1 cellular context compared by ENCODE assay signal in genomic region chr1:109493805-109494539, GRCh38.
TF ChIP-seq lines count a peak whose summit lies in the region.

A gene with protein sequence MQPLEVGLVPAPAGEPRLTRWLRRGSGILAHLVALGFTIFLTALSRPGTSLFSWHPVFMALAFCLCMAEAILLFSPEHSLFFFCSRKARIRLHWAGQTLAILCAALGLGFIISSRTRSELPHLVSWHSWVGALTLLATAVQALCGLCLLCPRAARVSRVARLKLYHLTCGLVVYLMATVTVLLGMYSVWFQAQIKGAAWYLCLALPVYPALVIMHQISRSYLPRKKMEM (plus strand): TSS chr1:109494094. CDS start chr1:109494140, 46 bp downstream.

TF ChIP-seq in HEK293, 187 proteins besides CTCF, POLR2A, EP300 and RAD21 (continued from another document and continues in another):
- no peak for TF ChIP-seq PRDM2 (tag by site-specific recombination; IDR thresholded peaks at IDR 0.05; ENCODE audit: borderline replicate concordance)
- no peak for TF ChIP-seq ZNF830 (tag by site-specific recombination; IDR thresholded peaks at IDR 0.05; ENCODE audit: low read depth)
- no peak for TF ChIP-seq BCL11B (tag by site-specific recombination; IDR thresholded peaks at IDR 0.05; ENCODE audit: low read depth)
- TF ChIP-seq, protein P1, sequence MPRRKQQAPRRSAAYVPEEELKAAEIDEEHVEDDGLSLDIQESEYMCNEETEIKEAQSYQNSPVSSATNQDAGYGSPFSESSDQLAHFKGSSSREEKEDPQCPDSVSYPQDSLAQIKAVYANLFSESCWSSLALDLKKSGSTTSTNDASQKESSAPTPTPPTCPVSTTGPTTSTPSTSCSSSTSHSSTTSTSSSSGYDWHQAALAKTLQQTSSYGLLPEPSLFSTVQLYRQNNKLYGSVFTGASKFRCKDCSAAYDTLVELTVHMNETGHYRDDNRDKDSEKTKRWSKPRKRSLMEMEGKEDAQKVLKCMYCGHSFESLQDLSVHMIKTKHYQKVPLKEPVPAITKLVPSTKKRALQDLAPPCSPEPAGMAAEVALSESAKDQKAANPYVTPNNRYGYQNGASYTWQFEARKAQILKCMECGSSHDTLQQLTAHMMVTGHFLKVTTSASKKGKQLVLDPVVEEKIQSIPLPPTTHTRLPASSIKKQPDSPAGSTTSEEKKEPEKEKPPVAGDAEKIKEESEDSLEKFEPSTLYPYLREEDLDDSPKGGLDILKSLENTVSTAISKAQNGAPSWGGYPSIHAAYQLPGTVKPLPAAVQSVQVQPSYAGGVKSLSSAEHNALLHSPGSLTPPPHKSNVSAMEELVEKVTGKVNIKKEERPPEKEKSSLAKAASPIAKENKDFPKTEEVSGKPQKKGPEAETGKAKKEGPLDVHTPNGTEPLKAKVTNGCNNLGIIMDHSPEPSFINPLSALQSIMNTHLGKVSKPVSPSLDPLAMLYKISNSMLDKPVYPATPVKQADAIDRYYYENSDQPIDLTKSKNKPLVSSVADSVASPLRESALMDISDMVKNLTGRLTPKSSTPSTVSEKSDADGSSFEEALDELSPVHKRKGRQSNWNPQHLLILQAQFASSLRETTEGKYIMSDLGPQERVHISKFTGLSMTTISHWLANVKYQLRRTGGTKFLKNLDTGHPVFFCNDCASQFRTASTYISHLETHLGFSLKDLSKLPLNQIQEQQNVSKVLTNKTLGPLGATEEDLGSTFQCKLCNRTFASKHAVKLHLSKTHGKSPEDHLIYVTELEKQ (tag by site-specific recombination; IDR thresholded peaks at IDR 0.05; ENCODE audit: borderline replicate concordance): no peak
- TF ChIP-seq ZNF169 (tag by site-specific recombination; IDR thresholded peaks at IDR 0.05): no peak
- no peak for TF ChIP-seq ZNF266 (tag by site-specific recombination; IDR thresholded peaks at IDR 0.05; ENCODE audit: low read depth)
- peak; percentile 18; the same call in 1 of the 2 replicates for TF ChIP-seq BCL11A (tag by site-specific recombination; IDR thresholded peaks at IDR 0.05; ENCODE audit: low read depth)
- TF ChIP-seq, protein P2, sequence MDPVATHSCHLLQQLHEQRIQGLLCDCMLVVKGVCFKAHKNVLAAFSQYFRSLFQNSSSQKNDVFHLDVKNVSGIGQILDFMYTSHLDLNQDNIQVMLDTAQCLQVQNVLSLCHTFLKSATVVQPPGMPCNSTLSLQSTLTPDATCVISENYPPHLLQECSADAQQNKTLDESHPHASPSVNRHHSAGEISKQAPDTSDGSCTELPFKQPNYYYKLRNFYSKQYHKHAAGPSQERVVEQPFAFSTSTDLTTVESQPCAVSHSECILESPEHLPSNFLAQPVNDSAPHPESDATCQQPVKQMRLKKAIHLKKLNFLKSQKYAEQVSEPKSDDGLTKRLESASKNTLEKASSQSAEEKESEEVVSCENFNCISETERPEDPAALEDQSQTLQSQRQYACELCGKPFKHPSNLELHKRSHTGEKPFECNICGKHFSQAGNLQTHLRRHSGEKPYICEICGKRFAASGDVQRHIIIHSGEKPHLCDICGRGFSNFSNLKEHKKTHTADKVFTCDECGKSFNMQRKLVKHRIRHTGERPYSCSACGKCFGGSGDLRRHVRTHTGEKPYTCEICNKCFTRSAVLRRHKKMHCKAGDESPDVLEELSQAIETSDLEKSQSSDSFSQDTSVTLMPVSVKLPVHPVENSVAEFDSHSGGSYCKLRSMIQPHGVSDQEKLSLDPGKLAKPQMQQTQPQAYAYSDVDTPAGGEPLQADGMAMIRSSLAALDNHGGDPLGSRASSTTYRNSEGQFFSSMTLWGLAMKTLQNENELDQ (tag by site-specific recombination; IDR thresholded peaks at IDR 0.05; ENCODE audit: low read depth): no peak
- TF ChIP-seq, protein P3, sequence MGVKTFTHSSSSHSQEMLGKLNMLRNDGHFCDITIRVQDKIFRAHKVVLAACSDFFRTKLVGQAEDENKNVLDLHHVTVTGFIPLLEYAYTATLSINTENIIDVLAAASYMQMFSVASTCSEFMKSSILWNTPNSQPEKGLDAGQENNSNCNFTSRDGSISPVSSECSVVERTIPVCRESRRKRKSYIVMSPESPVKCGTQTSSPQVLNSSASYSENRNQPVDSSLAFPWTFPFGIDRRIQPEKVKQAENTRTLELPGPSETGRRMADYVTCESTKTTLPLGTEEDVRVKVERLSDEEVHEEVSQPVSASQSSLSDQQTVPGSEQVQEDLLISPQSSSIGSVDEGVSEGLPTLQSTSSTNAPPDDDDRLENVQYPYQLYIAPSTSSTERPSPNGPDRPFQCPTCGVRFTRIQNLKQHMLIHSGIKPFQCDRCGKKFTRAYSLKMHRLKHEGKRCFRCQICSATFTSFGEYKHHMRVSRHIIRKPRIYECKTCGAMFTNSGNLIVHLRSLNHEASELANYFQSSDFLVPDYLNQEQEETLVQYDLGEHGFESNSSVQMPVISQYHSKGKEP (tag by site-specific recombination; IDR thresholded peaks at IDR 0.05): peak; percentile 55
- peak; percentile 93 for TF ChIP-seq ZEB2 (tag by site-specific recombination; IDR thresholded peaks at IDR 0.05)
- peak; percentile 100 for TF ChIP-seq ZNF2 (tag by site-specific recombination; IDR thresholded peaks at IDR 0.05)
- peak; percentile 88 for TF ChIP-seq ZBTB20 (tag by site-specific recombination; IDR thresholded peaks at IDR 0.05)
- TF ChIP-seq ZNF426 (tag by site-specific recombination; IDR thresholded peaks at IDR 0.05): no peak
- no peak for TF ChIP-seq ZNF148 (tag by site-specific recombination; IDR thresholded peaks at IDR 0.05; ENCODE audit: borderline replicate concordance)
- TF ChIP-seq, protein P4, sequence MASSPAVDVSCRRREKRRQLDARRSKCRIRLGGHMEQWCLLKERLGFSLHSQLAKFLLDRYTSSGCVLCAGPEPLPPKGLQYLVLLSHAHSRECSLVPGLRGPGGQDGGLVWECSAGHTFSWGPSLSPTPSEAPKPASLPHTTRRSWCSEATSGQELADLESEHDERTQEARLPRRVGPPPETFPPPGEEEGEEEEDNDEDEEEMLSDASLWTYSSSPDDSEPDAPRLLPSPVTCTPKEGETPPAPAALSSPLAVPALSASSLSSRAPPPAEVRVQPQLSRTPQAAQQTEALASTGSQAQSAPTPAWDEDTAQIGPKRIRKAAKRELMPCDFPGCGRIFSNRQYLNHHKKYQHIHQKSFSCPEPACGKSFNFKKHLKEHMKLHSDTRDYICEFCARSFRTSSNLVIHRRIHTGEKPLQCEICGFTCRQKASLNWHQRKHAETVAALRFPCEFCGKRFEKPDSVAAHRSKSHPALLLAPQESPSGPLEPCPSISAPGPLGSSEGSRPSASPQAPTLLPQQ (tag by site-specific recombination; IDR thresholded peaks at IDR 0.05): peak; percentile 75
- TF ChIP-seq GLI4 (tag by site-specific recombination; IDR thresholded peaks at IDR 0.05): no peak
- no peak for TF ChIP-seq ZNF596 (tag by site-specific recombination; IDR thresholded peaks at IDR 0.05)
- TF ChIP-seq ZNF658 (tag by site-specific recombination; IDR thresholded peaks at IDR 0.05): no peak
- TF ChIP-seq ZNF785 (tag by site-specific recombination; IDR thresholded peaks at IDR 0.05): no peak
- TF ChIP-seq ZFP41 (tag by site-specific recombination; IDR thresholded peaks at IDR 0.05; ENCODE audit: borderline replicate concordance): no peak
- TF ChIP-seq, protein P5, sequence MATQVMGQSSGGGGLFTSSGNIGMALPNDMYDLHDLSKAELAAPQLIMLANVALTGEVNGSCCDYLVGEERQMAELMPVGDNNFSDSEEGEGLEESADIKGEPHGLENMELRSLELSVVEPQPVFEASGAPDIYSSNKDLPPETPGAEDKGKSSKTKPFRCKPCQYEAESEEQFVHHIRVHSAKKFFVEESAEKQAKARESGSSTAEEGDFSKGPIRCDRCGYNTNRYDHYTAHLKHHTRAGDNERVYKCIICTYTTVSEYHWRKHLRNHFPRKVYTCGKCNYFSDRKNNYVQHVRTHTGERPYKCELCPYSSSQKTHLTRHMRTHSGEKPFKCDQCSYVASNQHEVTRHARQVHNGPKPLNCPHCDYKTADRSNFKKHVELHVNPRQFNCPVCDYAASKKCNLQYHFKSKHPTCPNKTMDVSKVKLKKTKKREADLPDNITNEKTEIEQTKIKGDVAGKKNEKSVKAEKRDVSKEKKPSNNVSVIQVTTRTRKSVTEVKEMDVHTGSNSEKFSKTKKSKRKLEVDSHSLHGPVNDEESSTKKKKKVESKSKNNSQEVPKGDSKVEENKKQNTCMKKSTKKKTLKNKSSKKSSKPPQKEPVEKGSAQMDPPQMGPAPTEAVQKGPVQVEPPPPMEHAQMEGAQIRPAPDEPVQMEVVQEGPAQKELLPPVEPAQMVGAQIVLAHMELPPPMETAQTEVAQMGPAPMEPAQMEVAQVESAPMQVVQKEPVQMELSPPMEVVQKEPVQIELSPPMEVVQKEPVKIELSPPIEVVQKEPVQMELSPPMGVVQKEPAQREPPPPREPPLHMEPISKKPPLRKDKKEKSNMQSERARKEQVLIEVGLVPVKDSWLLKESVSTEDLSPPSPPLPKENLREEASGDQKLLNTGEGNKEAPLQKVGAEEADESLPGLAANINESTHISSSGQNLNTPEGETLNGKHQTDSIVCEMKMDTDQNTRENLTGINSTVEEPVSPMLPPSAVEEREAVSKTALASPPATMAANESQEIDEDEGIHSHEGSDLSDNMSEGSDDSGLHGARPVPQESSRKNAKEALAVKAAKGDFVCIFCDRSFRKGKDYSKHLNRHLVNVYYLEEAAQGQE (tag by site-specific recombination; IDR thresholded peaks at IDR 0.05): peak; percentile 61
- no peak for TF ChIP-seq ZNF747 (tag by site-specific recombination; IDR thresholded peaks at IDR 0.05)
- TF ChIP-seq ZBTB7A (tag by site-specific recombination; IDR thresholded peaks at IDR 0.05; ENCODE audit: low read depth): no peak
- TF ChIP-seq, protein P6, sequence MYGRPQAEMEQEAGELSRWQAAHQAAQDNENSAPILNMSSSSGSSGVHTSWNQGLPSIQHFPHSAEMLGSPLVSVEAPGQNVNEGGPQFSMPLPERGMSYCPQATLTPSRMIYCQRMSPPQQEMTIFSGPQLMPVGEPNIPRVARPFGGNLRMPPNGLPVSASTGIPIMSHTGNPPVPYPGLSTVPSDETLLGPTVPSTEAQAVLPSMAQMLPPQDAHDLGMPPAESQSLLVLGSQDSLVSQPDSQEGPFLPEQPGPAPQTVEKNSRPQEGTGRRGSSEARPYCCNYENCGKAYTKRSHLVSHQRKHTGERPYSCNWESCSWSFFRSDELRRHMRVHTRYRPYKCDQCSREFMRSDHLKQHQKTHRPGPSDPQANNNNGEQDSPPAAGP (tag by site-specific recombination; IDR thresholded peaks at IDR 0.05): peak; percentile 64
- TF ChIP-seq ZSCAN30 (tag by site-specific recombination; IDR thresholded peaks at IDR 0.05): peak; percentile 89; the same call in 1 of the 2 replicates
- TF ChIP-seq ZNF423 (tag by site-specific recombination; IDR thresholded peaks at IDR 0.05): no peak
- TF ChIP-seq, protein P7, sequence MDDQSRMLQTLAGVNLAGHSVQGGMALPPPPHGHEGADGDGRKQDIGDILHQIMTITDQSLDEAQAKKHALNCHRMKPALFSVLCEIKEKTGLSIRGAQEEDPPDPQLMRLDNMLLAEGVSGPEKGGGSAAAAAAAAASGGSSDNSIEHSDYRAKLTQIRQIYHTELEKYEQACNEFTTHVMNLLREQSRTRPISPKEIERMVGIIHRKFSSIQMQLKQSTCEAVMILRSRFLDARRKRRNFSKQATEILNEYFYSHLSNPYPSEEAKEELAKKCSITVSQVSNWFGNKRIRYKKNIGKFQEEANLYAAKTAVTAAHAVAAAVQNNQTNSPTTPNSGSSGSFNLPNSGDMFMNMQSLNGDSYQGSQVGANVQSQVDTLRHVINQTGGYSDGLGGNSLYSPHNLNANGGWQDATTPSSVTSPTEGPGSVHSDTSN (CRISPR knock-in tag; IDR thresholded peaks at IDR 0.05): peak; percentile 82
- TF ChIP-seq ZNF514 (tag by site-specific recombination; IDR thresholded peaks at IDR 0.05): no peak
- peak; percentile 62 for TF ChIP-seq ZNF629 (tag by site-specific recombination; IDR thresholded peaks at IDR 0.05)
